Comparison of ENCODE assay signal across 8 cellular contexts in the genomic region with DNA sequence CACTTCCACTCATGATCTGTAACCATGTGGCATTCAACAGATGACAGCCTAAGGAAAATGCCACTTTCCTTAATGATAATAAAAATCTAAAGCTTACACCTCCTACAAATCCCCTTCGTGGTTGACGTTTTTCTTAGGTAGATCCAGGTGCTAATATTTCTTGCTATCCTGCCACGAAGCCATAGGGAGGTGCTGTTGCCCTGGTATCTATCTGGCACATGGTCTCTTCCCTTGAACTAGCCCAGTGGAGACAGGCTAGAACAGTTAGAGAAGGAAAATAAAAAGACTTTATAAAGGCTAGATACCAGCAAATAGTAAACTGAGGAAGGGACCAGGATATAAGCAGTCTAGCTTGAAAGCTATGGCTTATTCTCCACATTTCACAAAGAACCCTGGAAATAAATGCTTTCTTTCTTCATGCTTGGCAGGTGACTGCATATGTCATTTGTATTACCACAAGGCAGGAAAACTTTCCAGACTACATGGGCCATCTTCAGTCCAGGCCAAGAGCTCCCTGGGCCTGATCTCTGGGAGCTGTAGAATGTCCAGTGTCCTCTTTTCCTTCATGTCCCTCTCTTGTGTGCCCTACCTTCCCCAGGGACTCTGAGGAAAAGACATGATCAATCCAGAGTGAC. TPM values are rescaled to one million over a fixed set of nuclear protein-coding genes. Genes with fewer than 3 reads are reported as not detected.
A peak's percentile ranks its signal among the peaks of the same experiment; 100 is the strongest.
DNase-seq lines count a peak whose midpoint lies in the region; ATAC-seq lines count a peak whose summit lies in the region.

No MANE protein-coding gene starts in this region.

- in situ Hi-C loops in T47D (cut with HindIII; ENCODE audit: low pct_unique_long_range_greater_than_20kb, low sequenced_read_pairs) = no loop called here

- ATAC-seq in GM19328 (IDR thresholded peaks at IDR 0.05; ENCODE audit: unreplicated experiment) (peak; percentile 60), GM19395 (IDR thresholded peaks at IDR 0.05; ENCODE audit: unreplicated experiment) (no peak), HG03571 (IDR thresholded peaks at IDR 0.05; ENCODE audit: unreplicated experiment) (no peak)

- DNase-seq in Ammon's horn (ENCODE audit: low spot score) = peak; percentile 38
- peak; percentile 44 for DNase-seq in NCI-H2081 treated with DMSO at 0.1 percent for 48 hours (lab: John Stamatoyannopoulos, UW)
- peak; percentile 49 to 82 for DNase-seq in T47D (ENCODE audit: low read depth in 1 of 2, low spot score in 1 of 2)
- peak; percentile 49 for DNase-seq in myocyte (ENCODE audit: low read depth)
- no peak for DNase-seq in KG1 (lab: John Stamatoyannopoulos, UW)

RNA-seq across cellular contexts. Expression of a gene that starts 15.3 kb away (rescaled TPM):
- not detected in 2 replicates for total RNA-seq in myocyte
- polyA plus RNA-seq in myocyte (2012) = not detected
